8 cellular contexts compared by ENCODE assay signal in the genomic region with DNA sequence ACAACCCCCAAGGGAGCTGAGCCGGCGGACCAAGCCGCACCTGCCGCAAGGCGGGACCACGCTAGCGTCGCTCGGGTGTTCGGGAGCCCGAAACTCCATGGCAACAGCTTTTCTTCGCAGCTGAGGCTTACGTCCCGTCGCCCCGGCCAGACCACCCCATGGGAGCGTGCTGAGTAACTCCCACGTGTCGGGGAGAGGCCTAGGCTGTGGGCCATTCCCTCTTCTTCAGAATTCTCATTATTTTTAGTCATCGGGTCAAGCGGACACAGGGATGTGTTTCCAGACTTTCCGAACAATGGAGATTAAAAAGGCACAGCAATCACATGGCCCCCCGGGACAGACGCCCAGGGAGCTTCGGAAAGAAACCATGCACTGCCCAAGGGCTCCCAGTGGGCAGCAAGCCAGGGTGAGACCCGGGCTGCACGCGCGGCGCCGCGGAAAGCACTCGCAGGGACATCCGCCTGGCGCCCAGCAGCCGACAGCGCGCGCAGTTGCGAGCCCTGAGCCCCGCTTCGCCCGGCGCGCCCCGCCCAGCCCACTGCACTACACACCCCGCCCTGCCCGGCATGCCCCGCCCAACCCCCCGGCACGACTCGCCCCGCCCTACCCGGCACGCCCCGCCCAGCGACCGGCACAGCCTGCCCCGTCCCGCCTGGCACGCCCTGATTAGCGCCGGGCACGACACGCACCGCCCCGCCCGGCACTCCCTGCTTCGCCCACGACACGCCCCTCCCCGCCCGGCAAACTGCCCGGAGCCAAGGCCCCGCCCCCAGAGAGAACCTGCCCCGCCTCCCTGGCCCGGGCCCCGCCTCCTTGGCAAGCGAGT. TPM values are rescaled to one million over a fixed set of nuclear protein-coding genes. Genes with fewer than 3 reads are reported as not detected.
DNase-seq lines count a peak whose midpoint lies in the region; ATAC-seq, FAIRE-seq and TF ChIP-seq lines count a peak whose summit lies in the region.

No MANE protein-coding gene starts in this region.

- peak; percentile 90 for TF ChIP-seq POLR2A in A549 (IDR thresholded peaks at IDR 0.05; ENCODE audit: low read length)

- H3K36me3 ChIP-seq in skeletal muscle tissue (ENCODE audit: control insufficient read depth in 3 of 3, insufficient read depth in 3 of 3, low read length in 3 of 3) = no peaks in the 10 kb centered on the region

- ATAC-seq in A549 (peak; percentile 95), GM18858 (IDR thresholded peaks at IDR 0.05; ENCODE audit: unreplicated experiment) (peak; percentile 71), HG03066 (IDR thresholded peaks at IDR 0.05; ENCODE audit: low read depth, unreplicated experiment) (peak; percentile 81)

- H3K27me3 ChIP-seq in skeletal muscle tissue (ENCODE audit: control insufficient read depth in 3 of 3, insufficient read depth in 3 of 3, low read length in 3 of 3) = no peaks in the 10 kb centered on the region

- DNase-seq in A549 (ENCODE audit: low read depth in 1 of 2, low spot score in 1 of 2) = peak; percentile 84 to 96
- DNase-seq in NCI-H2107 treated with DMSO at 0.1 percent for 48 hours (lab: John Stamatoyannopoulos, UW; ENCODE audit: unreplicated experiment) = peak; percentile 96
- DNase-seq in UCSD-AML1 (lab: John Stamatoyannopoulos, UW; ENCODE audit: unreplicated experiment) = peak; percentile 98
- DNase-seq in brain pericyte (ENCODE audit: low read depth, low spot score) = peak; percentile 79

- no peak for TF ChIP-seq EP300 in A549 (IDR thresholded peaks at IDR 0.05)

- H3K4me2 ChIP-seq in A549 = peak overlapping the region; percentile 95

- H3K4me3 ChIP-seq in A549 (peak overlapping the region; percentile 73), iPS-18c (ENCODE audit: insufficient read depth, low read depth, low read length) (peak overlapping the region; percentile 89), skeletal muscle tissue (ENCODE audit: low read length in 3 of 3) (peak overlapping the region; percentile 79 to 86 (median 82))

- POLR2A ChIA-PET in A549 (lab: Yijun Ruan, JAX) = interaction anchor here (0.6 to 1.3 kb wide), 2 partner anchors 29 kb away, joined by 3 read pairs; no protein-coding TSS in a partner anchor

- TF ChIP-seq CTCF in A549 (IDR thresholded peaks at IDR 0.05) = no peak

- FAIRE-seq in A549 (lab: Jason Lieb, UNC) = no peak

- H3K4me1 ChIP-seq in A549 (peaks cover 2% of the 10 kb centered on the region; the same call in 1 of the 3 replicates), skeletal muscle tissue (ENCODE audit: control insufficient read depth in 3 of 3, insufficient read depth in 3 of 3, low read length in 3 of 3) (peaks cover 8 to 15% (median 10%) of the 10 kb centered on the region in 3 donors)

- H3K9ac ChIP-seq in skeletal muscle tissue (ENCODE audit: low read depth in 1 of 3, low read length in 3 of 3) = peak overlapping the region; percentile 66 to 84 (median 81)

- TF ChIP-seq RAD21 in A549 (conservative IDR thresholded peaks at IDR 0.05 in 1 of 2, IDR thresholded peaks at IDR 0.05 in 1 of 2) = no peak

- H3K9me3 ChIP-seq in A549 (no peaks in the 10 kb centered on the region), iPS-18c (ENCODE audit: control insufficient read depth, insufficient read depth, low read length) (no peaks in the 10 kb centered on the region), skeletal muscle tissue (ENCODE audit: control insufficient read depth in 3 of 3, low read length in 3 of 3) (no peaks in the 10 kb centered on the region)

- WGBS in A549 (ENCODE audit: missing lambda C conversion rate) = 2% methylated on average over 41 of the region's 79 CpGs

- CTCF ChIA-PET in A549 (lab: Yijun Ruan, JAX) = interaction anchor here (1.1 to 4.6 kb wide), 3 partner anchors 11 to 32 kb away, joined by 3 to 20 read pairs (median 4); no protein-coding TSS in a partner anchor

- H3K27ac ChIP-seq in A549 (peak overlapping the region; percentile 84 to 88), skeletal muscle tissue (ENCODE audit: low read depth, low read length) (peak overlapping the region; percentile 25)

TF ChIP-seq in A549, 52 proteins besides CTCF, POLR2A, EP300 and RAD21 (continues in another document):
- TF ChIP-seq, protein P1, sequence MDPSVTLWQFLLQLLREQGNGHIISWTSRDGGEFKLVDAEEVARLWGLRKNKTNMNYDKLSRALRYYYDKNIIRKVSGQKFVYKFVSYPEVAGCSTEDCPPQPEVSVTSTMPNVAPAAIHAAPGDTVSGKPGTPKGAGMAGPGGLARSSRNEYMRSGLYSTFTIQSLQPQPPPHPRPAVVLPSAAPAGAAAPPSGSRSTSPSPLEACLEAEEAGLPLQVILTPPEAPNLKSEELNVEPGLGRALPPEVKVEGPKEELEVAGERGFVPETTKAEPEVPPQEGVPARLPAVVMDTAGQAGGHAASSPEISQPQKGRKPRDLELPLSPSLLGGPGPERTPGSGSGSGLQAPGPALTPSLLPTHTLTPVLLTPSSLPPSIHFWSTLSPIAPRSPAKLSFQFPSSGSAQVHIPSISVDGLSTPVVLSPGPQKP (IDR thresholded peaks at IDR 0.05; ENCODE audit: low read depth, low read length) = no peak
- TF ChIP-seq CBX8 (IDR thresholded peaks at IDR 0.05) (no peak), ESRRA (IDR thresholded peaks at IDR 0.05; ENCODE audit: borderline replicate concordance, low read length) (no peak), RCOR1 (IDR thresholded peaks at IDR 0.05; ENCODE audit: low read depth, low read length) (no peak), RARB (CRISPR knock-in tag; IDR thresholded peaks at IDR 0.05) (no peak), HDAC2 (IDR thresholded peaks at IDR 0.05) (no peak), POLR2AphosphoS2 (conservative IDR thresholded peaks at IDR 0.05; ENCODE audit: low read length) (no peak), CEBPB (IDR thresholded peaks at IDR 0.05) (no peak), CHD4 (IDR thresholded peaks at IDR 0.05; ENCODE audit: borderline replicate concordance) (no peak)
- TF ChIP-seq, protein P2, sequence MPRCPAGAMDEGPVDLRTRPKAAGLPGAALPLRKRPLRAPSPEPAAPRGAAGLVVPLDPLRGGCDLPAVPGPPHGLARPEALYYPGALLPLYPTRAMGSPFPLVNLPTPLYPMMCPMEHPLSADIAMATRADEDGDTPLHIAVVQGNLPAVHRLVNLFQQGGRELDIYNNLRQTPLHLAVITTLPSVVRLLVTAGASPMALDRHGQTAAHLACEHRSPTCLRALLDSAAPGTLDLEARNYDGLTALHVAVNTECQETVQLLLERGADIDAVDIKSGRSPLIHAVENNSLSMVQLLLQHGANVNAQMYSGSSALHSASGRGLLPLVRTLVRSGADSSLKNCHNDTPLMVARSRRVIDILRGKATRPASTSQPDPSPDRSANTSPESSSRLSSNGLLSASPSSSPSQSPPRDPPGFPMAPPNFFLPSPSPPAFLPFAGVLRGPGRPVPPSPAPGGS (IDR thresholded peaks at IDR 0.05) = 0 out of 3 replicates have a peak, but pooled peaks have one; percentile 38
- TF ChIP-seq, protein P3, sequence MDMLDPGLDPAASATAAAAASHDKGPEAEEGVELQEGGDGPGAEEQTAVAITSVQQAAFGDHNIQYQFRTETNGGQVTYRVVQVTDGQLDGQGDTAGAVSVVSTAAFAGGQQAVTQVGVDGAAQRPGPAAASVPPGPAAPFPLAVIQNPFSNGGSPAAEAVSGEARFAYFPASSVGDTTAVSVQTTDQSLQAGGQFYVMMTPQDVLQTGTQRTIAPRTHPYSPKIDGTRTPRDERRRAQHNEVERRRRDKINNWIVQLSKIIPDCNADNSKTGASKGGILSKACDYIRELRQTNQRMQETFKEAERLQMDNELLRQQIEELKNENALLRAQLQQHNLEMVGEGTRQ (IDR thresholded peaks at IDR 0.05) = peak; percentile 29; the same call in 1 of the 2 replicates

RNA-seq across cellular contexts. Expression of a gene that starts 0.4 kb away (rescaled TPM):
- polyA plus RNA-seq in A549 (2011; rRNA removed) = 5.4 and 5.5 TPM in 2 replicates
- polyA plus RNA-seq in A549 (2012; cell fraction: cytosol; rRNA removed) = 2.0 and 2.5 TPM in 2 replicates
- polyA plus RNA-seq in A549 (2012; cell fraction: nucleus; rRNA removed) = 0.74 and 2.4 TPM in 2 replicates
- 3.2 to 4.9 TPM (median 3.3 TPM) in 3 replicates for polyA plus RNA-seq in A549 (2017; fragmentation: RNase III; extraction: RNeasy Plus Mini Kit Qiagen cat#74134 plus additional on column Dnase treatment)
- polyA minus RNA-seq in A549 (2011; rRNA and poly(A)+ RNA removed) = 6.3 and 6.6 TPM in 2 replicates
- total RNA-seq in skeletal muscle tissue = under 0.01 TPM

RNA-seq across cellular contexts. Expression of a gene that starts 28.2 kb away (rescaled TPM):
- polyA plus RNA-seq in A549 (2011; rRNA removed) (36.6 and 57.8 TPM in 2 replicates), A549 (2017; fragmentation: RNase III; extraction: RNeasy Plus Mini Kit Qiagen cat#74134 plus additional on column Dnase treatment) (25.9 to 31.8 TPM (median 30.9 TPM) in 3 replicates)
- 7.5 and 7.7 TPM in 2 replicates for polyA plus RNA-seq in A549 (2012; cell fraction: cytosol; rRNA removed)
- 1.9 and 3.6 TPM in 2 replicates for polyA plus RNA-seq in A549 (2012; cell fraction: nucleus; rRNA removed)
- 9.8 TPM in 2 replicates for polyA minus RNA-seq in A549 (2011; rRNA and poly(A)+ RNA removed)
- 10.4 TPM for total RNA-seq in skeletal muscle tissue

RNA-seq across cellular contexts. Expression of a gene that starts 28.4 kb away (rescaled TPM):
- polyA plus RNA-seq in A549 (2011; rRNA removed) (17.0 and 19.6 TPM in 2 replicates), A549 (2017; fragmentation: RNase III; extraction: RNeasy Plus Mini Kit Qiagen cat#74134 plus additional on column Dnase treatment) (5.9 to 7.4 TPM (median 7.1 TPM) in 3 replicates)
- polyA plus RNA-seq in A549 (2012; cell fraction: cytosol; rRNA removed) = 3.2 and 3.7 TPM in 2 replicates
- polyA plus RNA-seq in A549 (2012; cell fraction: nucleus; rRNA removed) = 3.5 and 4.7 TPM in 2 replicates
- 21.4 and 25.9 TPM in 2 replicates for polyA minus RNA-seq in A549 (2011; rRNA and poly(A)+ RNA removed)
- total RNA-seq in skeletal muscle tissue = 21.4 TPM

Comparison
In these comparisons a context has a peak if more than half of its experiments do, and no peak if none do; other contexts are left out.
1. Peak in every context shown above with its lines: DNase-seq, ATAC-seq, H3K4me3 ChIP-seq and H3K27ac ChIP-seq.